In genomic region chr11:72422414-72422813, GRCh38 we compare ENCODE assay signal across 17 cellular contexts. TPM values are rescaled to one million over a fixed set of nuclear protein-coding genes. Genes with fewer than 3 reads are reported as not detected.
DNase-seq lines count a peak whose midpoint lies in the region; ATAC-seq and TF ChIP-seq lines count a peak whose summit lies in the region.
"Had no signal": no experiment of that assay in that cellular context is flagged by ENCODE, and none has a peak within 500 bp of the region (broad histone marks: within the 10 kb centered on the region; RNA-seq: fewer than 3 reads in every experiment).

No MANE protein-coding gene starts in this region.

- peaks cover 1% of the 10 kb centered on the region; the same call in 1 of the 2 replicates for H4K20me1 ChIP-seq in GM23338 (replicated peaks; ENCODE audit: insufficient read depth)

- H3K27me3 Mint-ChIP-seq in GM23338 (ENCODE audit: insufficient read depth, low read depth, poor library complexity): peaks cover 3% of the 10 kb centered on the region
- H3K27me3 Mint-ChIP-seq in activated CD4-positive, alpha-beta T cell treated with anti-CD3 and anti-CD28 coated beads, Interleukin-2, amount 10 ng/mL, durations not matched to agents 7 days and 5 days: no peaks in the 10 kb centered on the region
- H3K27me3 Mint-ChIP-seq: IgD-negative memory B cell had no signal

- H3K27ac ChIP-seq in GM23338 (ENCODE audit: low read depth): no peak overlapping the region
- H3K27ac ChIP-seq: BLaER1 treated with 17β-estradiol and CSF1 and Interleukin-3, amounts not matched to agents 10 nM and 100 nM had no signal

- 0 out of 2 replicates have a peak, but pooled peaks cover 6% of the 10 kb centered on the region for H3K9me2 ChIP-seq in GM23338 (ENCODE audit: insufficient read depth)

- H3K4me3 Mint-ChIP-seq in GM23338: no peak overlapping the region
- H3K4me3 Mint-ChIP-seq in activated CD4-positive, alpha-beta T cell treated with anti-CD3 and anti-CD28 coated beads, Interleukin-2, amount 10 ng/mL, durations not matched to agents 7 days and 5 days: no peak overlapping the region
- H3K4me3 Mint-ChIP-seq: IgD-negative memory B cell had no signal

- no peak for TF ChIP-seq CTCF in GM23338 (conservative IDR thresholded peaks at IDR 0.05; ENCODE audit: low read depth in 2 of 2)

- H3K9me3 Mint-ChIP-seq in GM23338: no peaks in the 10 kb centered on the region
- H3K9me3 Mint-ChIP-seq in activated CD4-positive, alpha-beta T cell treated with anti-CD3 and anti-CD28 coated beads, Interleukin-2, amount 10 ng/mL, durations not matched to agents 7 days and 5 days: no peaks in the 10 kb centered on the region
- H3K9me3 Mint-ChIP-seq: IgD-negative memory B cell had no signal

- no peaks in the 10 kb centered on the region for H3K36me3 ChIP-seq in GM23338 (ENCODE audit: insufficient read depth)

- DNase-seq in COLO668 (lab: John Stamatoyannopoulos, UW; ENCODE audit: unreplicated experiment) (peak; percentile 2), GM23338 (ENCODE audit: low spot score) (no peak), NCI-H526 treated with DMSO at 0.1 percent for 48 hours (lab: John Stamatoyannopoulos, UW) (peak; percentile 19), islet precursor cell (peak; percentile 12), germinal center (ENCODE audit: low spot score) (no peak), NCI-H2081 treated with DMSO at 0.1 percent for 48 hours (lab: John Stamatoyannopoulos, UW) (no peak)
- no peak for DNase-seq in stimulated activated naive CD4-positive, alpha-beta T cell treated with Interleukin-2 at 50 U/mL for 16 hours (lab: John Stamatoyannopoulos, UW)
- DNase-seq in activated CD4-positive, alpha-beta T cell treated with anti-CD3 and anti-CD28 coated beads, Interleukin-2, amount 10 ng/mL, durations not matched to agents 7 days and 5 days: no peak
- DNase-seq: COR-L47, NCI-H1048, NCI-H146, NCI-H69 had no signal

- no peak for ATAC-seq in GM23338
- ATAC-seq: HCT116, Right ventricle myocardium inferior, SK-N-SH treated with all-trans-retinoic acid at 6 μM for 48 hours had no signal

- H3K4me2 ChIP-seq in GM23338: 0 out of 2 replicates have a peak overlapping the region, but pooled peaks have one; percentile 15
- H3K4me2 ChIP-seq: BLaER1 treated with 17β-estradiol and CSF1 and Interleukin-3, amounts not matched to agents 10 nM and 100 nM had no signal

- H3K4me1 ChIP-seq in GM23338 (ENCODE audit: insufficient read depth): peaks cover 43% of the 10 kb centered on the region

- no peak overlapping the region for H3K27ac Mint-ChIP-seq in GM23338
- no peak overlapping the region for H3K27ac Mint-ChIP-seq in activated CD4-positive, alpha-beta T cell treated with anti-CD3 and anti-CD28 coated beads, Interleukin-2, amount 10 ng/mL, durations not matched to agents 7 days and 5 days
- H3K27ac Mint-ChIP-seq: IgD-negative memory B cell had no signal

- peaks cover 6% of the 10 kb centered on the region; the same call in 1 of the 3 replicates for H3K36me3 Mint-ChIP-seq in GM23338 (ENCODE audit: low read depth)
- H3K36me3 Mint-ChIP-seq in activated CD4-positive, alpha-beta T cell treated with anti-CD3 and anti-CD28 coated beads, Interleukin-2, amount 10 ng/mL, durations not matched to agents 7 days and 5 days (ENCODE audit: low read depth): peaks cover 4% of the 10 kb centered on the region
- H3K36me3 Mint-ChIP-seq: IgD-negative memory B cell had no signal

- no peak overlapping the region for H3K4me3 ChIP-seq in GM23338
- H3K4me3 ChIP-seq: BLaER1 treated with 17β-estradiol and CSF1 and Interleukin-3, amounts not matched to agents 10 nM and 100 nM had no signal

- peaks cover 3% of the 10 kb centered on the region; the same call in 1 of the 2 replicates for H3F3A ChIP-seq in GM23338 (replicated peaks; ENCODE audit: low read depth)

- POLR2A ChIA-PET in activated CD4-positive, alpha-beta T cell treated with anti-CD3 and anti-CD28 coated beads, Interleukin-2, amount 10 ng/mL, durations not matched to agents 7 days and 5 days (lab: Charles Lee): no interaction called here

- H3K4me1 Mint-ChIP-seq in GM23338: peaks cover 39% of the 10 kb centered on the region
- H3K4me1 Mint-ChIP-seq in activated CD4-positive, alpha-beta T cell treated with anti-CD3 and anti-CD28 coated beads, Interleukin-2, amount 10 ng/mL, durations not matched to agents 7 days and 5 days: peaks cover 35% of the 10 kb centered on the region

- CTCF ChIA-PET in activated CD4-positive, alpha-beta T cell treated with anti-CD3 and anti-CD28 coated beads, Interleukin-2, amount 10 ng/mL, durations not matched to agents 7 days and 5 days (lab: Charles Lee): interaction anchor here (1.1 to 7.7 kb wide), 2 partner anchors 8 to 10 kb away, joined by 3 to 106 read pairs; partner anchors contain the start of gene CLPB

- H3K79me2 ChIP-seq in GM23338 (replicated peaks; ENCODE audit: insufficient read depth): peaks cover 20% of the 10 kb centered on the region

- H2AFZ ChIP-seq in GM23338: no peak overlapping the region

- no peaks in the 10 kb centered on the region for H3K27me3 ChIP-seq in GM23338 (ENCODE audit: insufficient read depth)
- H3K27me3 ChIP-seq: BLaER1 treated with 17β-estradiol and CSF1 and Interleukin-3, amounts not matched to agents 10 nM and 100 nM had no signal

TF ChIP-seq in GM23338, 12 proteins besides CTCF, POLR2A, EP300 and RAD21 (continues in another document):
- TF ChIP-seq EZH2 (IDR thresholded peaks at IDR 0.05; ENCODE audit: low read depth, unreplicated experiment) (no peak), CREB1 (CRISPR knock-in tag; IDR thresholded peaks at IDR 0.05; ENCODE audit: low read depth) (no peak), ZNF114 (CRISPR knock-in tag; IDR thresholded peaks at IDR 0.05) (no peak), ETS1 (IDR thresholded peaks at IDR 0.05) (no peak)
- TF ChIP-seq, protein P1, sequence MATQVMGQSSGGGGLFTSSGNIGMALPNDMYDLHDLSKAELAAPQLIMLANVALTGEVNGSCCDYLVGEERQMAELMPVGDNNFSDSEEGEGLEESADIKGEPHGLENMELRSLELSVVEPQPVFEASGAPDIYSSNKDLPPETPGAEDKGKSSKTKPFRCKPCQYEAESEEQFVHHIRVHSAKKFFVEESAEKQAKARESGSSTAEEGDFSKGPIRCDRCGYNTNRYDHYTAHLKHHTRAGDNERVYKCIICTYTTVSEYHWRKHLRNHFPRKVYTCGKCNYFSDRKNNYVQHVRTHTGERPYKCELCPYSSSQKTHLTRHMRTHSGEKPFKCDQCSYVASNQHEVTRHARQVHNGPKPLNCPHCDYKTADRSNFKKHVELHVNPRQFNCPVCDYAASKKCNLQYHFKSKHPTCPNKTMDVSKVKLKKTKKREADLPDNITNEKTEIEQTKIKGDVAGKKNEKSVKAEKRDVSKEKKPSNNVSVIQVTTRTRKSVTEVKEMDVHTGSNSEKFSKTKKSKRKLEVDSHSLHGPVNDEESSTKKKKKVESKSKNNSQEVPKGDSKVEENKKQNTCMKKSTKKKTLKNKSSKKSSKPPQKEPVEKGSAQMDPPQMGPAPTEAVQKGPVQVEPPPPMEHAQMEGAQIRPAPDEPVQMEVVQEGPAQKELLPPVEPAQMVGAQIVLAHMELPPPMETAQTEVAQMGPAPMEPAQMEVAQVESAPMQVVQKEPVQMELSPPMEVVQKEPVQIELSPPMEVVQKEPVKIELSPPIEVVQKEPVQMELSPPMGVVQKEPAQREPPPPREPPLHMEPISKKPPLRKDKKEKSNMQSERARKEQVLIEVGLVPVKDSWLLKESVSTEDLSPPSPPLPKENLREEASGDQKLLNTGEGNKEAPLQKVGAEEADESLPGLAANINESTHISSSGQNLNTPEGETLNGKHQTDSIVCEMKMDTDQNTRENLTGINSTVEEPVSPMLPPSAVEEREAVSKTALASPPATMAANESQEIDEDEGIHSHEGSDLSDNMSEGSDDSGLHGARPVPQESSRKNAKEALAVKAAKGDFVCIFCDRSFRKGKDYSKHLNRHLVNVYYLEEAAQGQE (IDR thresholded peaks at IDR 0.05; ENCODE audit: unreplicated experiment): no peak

RNA-seq across cellular contexts. Expression of gene CLPB, which starts 11.9 kb away (rescaled TPM):
- total RNA-seq in GM23338 (2014; rRNA removed; shearing (Covaris generic)): 24.7 and 32.7 TPM in 2 replicates
- 11.0 and 12.6 TPM in 2 replicates for polyA plus RNA-seq in GM23338 (2016; fragmentation: Nextera tagmentation; extraction: Ambion mirVana)
- total RNA-seq in activated CD4-positive, alpha-beta T cell treated with anti-CD3 and anti-CD28 coated beads, Interleukin-2, amount 10 ng/mL, durations not matched to agents 7 days and 5 days: 10 to 100 TPM; 19.9 to 21.0 TPM

Comparison
In these comparisons a context has a peak if more than half of its experiments do, and no peak if none do; other contexts are left out.
1. DNase-seq: peak in COLO668 (single experiment), NCI-H526 treated with DMSO at 0.1 percent for 48 hours (single experiment) and islet precursor cell (single experiment); none in GM23338 (single experiment), germinal center (single experiment), stimulated activated naive CD4-positive, alpha-beta T cell treated with Interleukin-2 at 50 U/mL for 16 hours (single experiment), activated CD4-positive, alpha-beta T cell treated with anti-CD3 and anti-CD28 coated beads, Interleukin-2, amount 10 ng/mL, durations not matched to agents 7 days and 5 days (single experiment) and NCI-H2081 treated with DMSO at 0.1 percent for 48 hours (single experiment).